Comparison of ENCODE assay signal across 8 cellular contexts in genomic region chr6:79777713-79778579, GRCh38.
A peak's percentile ranks its signal among the peaks of the same experiment; 100 is the strongest.
DNase-seq lines count a peak whose midpoint lies in the region; ATAC-seq and TF ChIP-seq lines count a peak whose summit lies in the region.

No MANE protein-coding gene starts in this region.

- DNase-seq in AG04450 (ENCODE audit: low read depth, low spot score) = peak; percentile 8
- peak; percentile 87 for DNase-seq in NCI-H69 (lab: John Stamatoyannopoulos, UW)
- DNase-seq in activated CD8-positive, alpha-beta T cell treated with anti-CD3 and anti-CD28 coated beads, Interleukin-2, amount 10 ng/mL, durations not matched to agents 7 days and 5 days = peak; percentile 84
- peak; percentile 78 for DNase-seq in effector CD8-positive, alpha-beta T cell (lab: John Stamatoyannopoulos, UW)
- DNase-seq in memory B cell (ENCODE audit: low spot score in 2 of 2) = peak; percentile 87 to 90
- peak; percentile 77 to 84 (median 83) for DNase-seq in stimulated activated CD4-positive, alpha-beta T cell treated with anti-CD3 and anti-CD28 coated beads, TNF-alpha, amount 100 ng/mL, for 48 hours (ENCODE audit: low read depth in 3 of 3)

- H3K9me3 Mint-ChIP-seq in activated CD8-positive, alpha-beta T cell treated with anti-CD3 and anti-CD28 coated beads, Interleukin-2, amount 10 ng/mL, durations not matched to agents 7 days and 5 days (ENCODE audit: insufficient read depth) = no peaks in the 10 kb centered on the region
- no peaks in the 10 kb centered on the region for H3K9me3 Mint-ChIP-seq in memory B cell

- H3K4me3 Mint-ChIP-seq in activated CD8-positive, alpha-beta T cell treated with anti-CD3 and anti-CD28 coated beads, Interleukin-2, amount 10 ng/mL, durations not matched to agents 7 days and 5 days = peak overlapping the region; percentile 67
- H3K4me3 Mint-ChIP-seq in memory B cell = peak overlapping the region; percentile 86

- peak; percentile 98 for TF ChIP-seq CTCF in AG04450 (IDR thresholded peaks at IDR 0.05; ENCODE audit: low read depth, low read length)

- H3K27ac Mint-ChIP-seq in activated CD8-positive, alpha-beta T cell treated with anti-CD3 and anti-CD28 coated beads, Interleukin-2, amount 10 ng/mL, durations not matched to agents 7 days and 5 days = no peak overlapping the region
- peak overlapping the region; percentile 93 for H3K27ac Mint-ChIP-seq in memory B cell

- no peak overlapping the region for H3K27ac ChIP-seq in AG04450 (ENCODE audit: low read depth, low read length)

- H3K4me3 ChIP-seq in AG04450 (ENCODE audit: low read depth, low read length) = peak overlapping the region; percentile 45

- H3K27me3 Mint-ChIP-seq in activated CD8-positive, alpha-beta T cell treated with anti-CD3 and anti-CD28 coated beads, Interleukin-2, amount 10 ng/mL, durations not matched to agents 7 days and 5 days (ENCODE audit: low read depth) = peaks cover 4% of the 10 kb centered on the region
- no peaks in the 10 kb centered on the region for H3K27me3 Mint-ChIP-seq in memory B cell

- H3K9me3 ChIP-seq in AG04450 (ENCODE audit: control insufficient read depth, insufficient read depth, low read length) = no peaks in the 10 kb centered on the region

- POLR2A ChIA-PET in AG04450 (lab: Yijun Ruan, JAX) = no interaction called here
- POLR2A ChIA-PET in activated CD8-positive, alpha-beta T cell treated with anti-CD3 and anti-CD28 coated beads, Interleukin-2, amount 10 ng/mL, durations not matched to agents 7 days and 5 days (lab: Charles Lee) = no interaction called here

- H3K27me3 ChIP-seq in AG04450 (ENCODE audit: control insufficient read depth, insufficient read depth, low read length) = no peaks in the 10 kb centered on the region

- peaks cover 7% of the 10 kb centered on the region for H3K4me1 Mint-ChIP-seq in activated CD8-positive, alpha-beta T cell treated with anti-CD3 and anti-CD28 coated beads, Interleukin-2, amount 10 ng/mL, durations not matched to agents 7 days and 5 days (ENCODE audit: low read depth)
- peaks cover 3% of the 10 kb centered on the region for H3K4me1 Mint-ChIP-seq in memory B cell

- H3K36me3 Mint-ChIP-seq in activated CD8-positive, alpha-beta T cell treated with anti-CD3 and anti-CD28 coated beads, Interleukin-2, amount 10 ng/mL, durations not matched to agents 7 days and 5 days (ENCODE audit: low read depth) = no peaks in the 10 kb centered on the region
- H3K36me3 Mint-ChIP-seq in memory B cell = no peaks in the 10 kb centered on the region

- peak; percentile 84 for ATAC-seq in GM18868 (IDR thresholded peaks at IDR 0.05; ENCODE audit: unreplicated experiment)
- ATAC-seq in HG03097 (IDR thresholded peaks at IDR 0.05; ENCODE audit: low FRiP score, unreplicated experiment) = peak; percentile 93
- ATAC-seq in activated CD8-positive, alpha-beta T cell treated with anti-CD3 and anti-CD28 coated beads, Interleukin-2, amount 10 ng/mL, durations not matched to agents 7 days and 5 days = peak; percentile 95
- ATAC-seq in memory B cell (ENCODE audit: low read depth) = peak; percentile 91

- CTCF ChIA-PET in AG04450 (lab: Charles Lee) = interaction anchor here (0.6 to 1.8 kb wide), 15 partner anchors 8 to 316 kb away, joined by 3 to 34 read pairs (median 4); no protein-coding TSS in a partner anchor
- CTCF ChIA-PET in activated CD8-positive, alpha-beta T cell treated with anti-CD3 and anti-CD28 coated beads, Interleukin-2, amount 10 ng/mL, durations not matched to agents 7 days and 5 days (lab: Charles Lee) = interaction anchor here (0.8 to 4.1 kb wide), 18 partner anchors 9 to 146 kb away, joined by 3 to 37 read pairs (median 5); partner anchors contain the start of gene SH3BGRL2

Comparison
In these comparisons a context has a peak if more than half of its experiments do, and no peak if none do; other contexts are left out.
1. DNase-seq: peak in every context shown above with its lines; median percentile 88 in memory B cell; 87 in NCI-H69; 84 in activated CD8-positive, alpha-beta T cell treated with anti-CD3 and anti-CD28 coated beads, Interleukin-2, amount 10 ng/mL, durations not matched to agents 7 days and 5 days; 83 in stimulated activated CD4-positive, alpha-beta T cell treated with anti-CD3 and anti-CD28 coated beads, TNF-alpha, amount 100 ng/mL, for 48 hours; 78 in effector CD8-positive, alpha-beta T cell; 8 in AG04450.